8 cellular contexts compared by ENCODE assay signal in the genomic region with DNA sequence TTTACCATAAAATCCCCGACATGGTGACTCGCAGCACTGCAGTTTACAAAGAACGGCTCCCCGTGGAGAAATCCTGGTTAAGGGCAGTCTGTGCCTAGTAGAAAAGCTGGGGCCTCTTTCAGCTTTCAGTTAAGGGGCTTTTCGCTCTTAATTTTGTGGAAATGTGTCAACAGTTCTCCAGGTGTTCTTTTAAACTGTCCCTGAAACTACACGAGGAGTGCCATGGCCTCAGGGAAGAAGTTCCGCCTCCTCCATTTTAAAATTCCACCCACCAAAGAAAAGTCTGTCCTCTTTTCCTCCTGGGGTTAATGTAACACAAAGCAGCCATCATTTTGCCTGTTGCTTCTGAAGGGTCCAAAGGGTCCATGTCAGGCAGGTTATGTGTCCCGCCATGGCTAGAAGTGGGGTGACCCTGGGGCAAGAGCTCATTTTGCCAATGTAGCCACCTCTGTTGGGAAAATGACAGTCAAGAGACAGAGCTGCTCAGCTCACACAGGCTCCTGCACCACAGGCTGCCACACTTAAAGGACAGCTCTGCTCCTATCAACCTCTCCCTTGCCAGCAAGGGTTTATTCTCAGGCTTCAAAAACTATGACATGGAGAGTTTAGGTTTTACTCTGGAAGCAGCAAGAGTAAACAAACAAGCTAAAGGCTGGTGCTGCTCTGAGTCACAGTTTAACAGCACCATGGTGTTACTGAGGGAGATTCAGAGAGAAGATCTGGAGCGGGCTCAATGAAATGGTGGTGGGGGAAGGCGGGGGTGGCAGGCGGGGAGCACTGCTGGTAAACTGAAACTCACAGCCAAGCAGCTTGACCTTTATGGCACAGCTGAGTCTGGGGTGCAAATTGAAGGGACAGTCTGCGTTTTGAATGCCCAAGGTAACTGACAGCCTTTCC. TPM values are rescaled to one million over a fixed set of nuclear protein-coding genes. Genes with fewer than 3 reads are reported as not detected.
DNase-seq lines count a peak whose midpoint lies in the region; ATAC-seq and TF ChIP-seq lines count a peak whose summit lies in the region.

No MANE protein-coding gene starts in this region.

- no peaks in the 10 kb centered on the region for H3K27me3 ChIP-seq in right atrium auricular region
- peaks cover 98% of the 10 kb centered on the region for H3K27me3 ChIP-seq in left ventricle myocardium inferior (ENCODE audit: low read depth)
- H3K27me3 ChIP-seq in thymus (ENCODE audit: control insufficient read depth, insufficient read depth): peaks cover 2% of the 10 kb centered on the region

- peaks cover 17% of the 10 kb centered on the region for H3K27me3 Mint-ChIP-seq in WTC11 (ENCODE audit: low read depth)

- WGBS in thymus: 87% methylated on average over 12 of the region's 12 CpGs

- H3K36me3 ChIP-seq in right atrium auricular region (no peaks in the 10 kb centered on the region), left ventricle myocardium inferior (no peaks in the 10 kb centered on the region), thymus (ENCODE audit: control insufficient read depth, insufficient read depth) (no peaks in the 10 kb centered on the region)

- H3K9me3 ChIP-seq in right atrium auricular region: no peaks in the 10 kb centered on the region
- H3K9me3 ChIP-seq in left ventricle myocardium inferior (replicated peaks): no peaks in the 10 kb centered on the region
- H3K9me3 ChIP-seq in thymus (ENCODE audit: control insufficient read depth): no peaks in the 10 kb centered on the region

- no peak overlapping the region for H3K4me3 ChIP-seq in right atrium auricular region
- H3K4me3 ChIP-seq in left ventricle myocardium inferior: no peak overlapping the region
- peak overlapping the region; percentile 82 for H3K4me3 ChIP-seq in thymus (ENCODE audit: low read length)
- H3K4me3 ChIP-seq in coronary artery: no peak overlapping the region

- POLR2A ChIA-PET in WTC11 (lab: Charles Lee): interaction anchor here (0.7 to 1.2 kb wide), 3 partner anchors 15 to 85 kb away, joined by 3 to 4 read pairs (median 3); a partner anchor contains a TSS

- H3K27ac Mint-ChIP-seq in WTC11: peak overlapping the region; percentile 92

- ATAC-seq in WTC11 (0 out of 2 replicates have a peak, but pooled peaks have one; percentile 3), GM18907 (IDR thresholded peaks at IDR 0.05; ENCODE audit: unreplicated experiment) (no peak), GM21576 (IDR thresholded peaks at IDR 0.05; ENCODE audit: unreplicated experiment) (no peak)

- intact Hi-C loops in left ventricle myocardium inferior (cut with micrococcal nuclease): no loop called here

- CTCF ChIA-PET in WTC11 (lab: Charles Lee): interaction anchor here (0.8 to 5.7 kb wide), 9 partner anchors 15 to 162 kb away, joined by 3 to 86 read pairs (median 7); a partner anchor contains a TSS

- H3K4me1 ChIP-seq in right atrium auricular region: peaks cover 0 to 26% of the 10 kb centered on the region in 2 donors
- H3K4me1 ChIP-seq in left ventricle myocardium inferior: peaks cover 19% of the 10 kb centered on the region
- H3K4me1 ChIP-seq in thymus (ENCODE audit: control insufficient read depth, insufficient read depth, low read length): peaks cover 29% of the 10 kb centered on the region

- H3K36me3 Mint-ChIP-seq in WTC11: no peaks in the 10 kb centered on the region

- H3K9me3 Mint-ChIP-seq in WTC11: no peaks in the 10 kb centered on the region

- peak overlapping the region; percentile 56 to 82 for H3K27ac ChIP-seq in right atrium auricular region
- no peak overlapping the region for H3K27ac ChIP-seq in left ventricle myocardium inferior (replicated peaks)
- H3K27ac ChIP-seq in thymus (ENCODE audit: low read depth): peak overlapping the region; percentile 70
- H3K27ac ChIP-seq in coronary artery: no peak overlapping the region

- peaks cover 45% of the 10 kb centered on the region for H3K4me1 Mint-ChIP-seq in WTC11

- DNase-seq in right atrium auricular region (ENCODE audit: low spot score): no peak
- DNase-seq in left ventricle myocardium inferior: no peak
- DNase-seq in WTC11 (ENCODE audit: low spot score): peak; percentile 44
- peak; percentile 48 for DNase-seq in iPS-NIHi7 (ENCODE audit: extremely low spot score)
- DNase-seq in coronary artery (ENCODE audit: low spot score): no peak

- TF ChIP-seq CTCF in right atrium auricular region (IDR thresholded peaks at IDR 0.05) (no peak), left ventricle myocardium inferior (IDR thresholded peaks at IDR 0.05; ENCODE audit: borderline replicate concordance) (no peak), WTC11 (IDR thresholded peaks at IDR 0.05) (no peak), coronary artery (IDR thresholded peaks at IDR 0.05) (no peak)

- peak overlapping the region; percentile 66 for H3K4me3 Mint-ChIP-seq in WTC11

TF ChIP-seq in WTC11, 78 proteins besides CTCF, POLR2A, EP300 and RAD21:
- TF ChIP-seq, protein P1, sequence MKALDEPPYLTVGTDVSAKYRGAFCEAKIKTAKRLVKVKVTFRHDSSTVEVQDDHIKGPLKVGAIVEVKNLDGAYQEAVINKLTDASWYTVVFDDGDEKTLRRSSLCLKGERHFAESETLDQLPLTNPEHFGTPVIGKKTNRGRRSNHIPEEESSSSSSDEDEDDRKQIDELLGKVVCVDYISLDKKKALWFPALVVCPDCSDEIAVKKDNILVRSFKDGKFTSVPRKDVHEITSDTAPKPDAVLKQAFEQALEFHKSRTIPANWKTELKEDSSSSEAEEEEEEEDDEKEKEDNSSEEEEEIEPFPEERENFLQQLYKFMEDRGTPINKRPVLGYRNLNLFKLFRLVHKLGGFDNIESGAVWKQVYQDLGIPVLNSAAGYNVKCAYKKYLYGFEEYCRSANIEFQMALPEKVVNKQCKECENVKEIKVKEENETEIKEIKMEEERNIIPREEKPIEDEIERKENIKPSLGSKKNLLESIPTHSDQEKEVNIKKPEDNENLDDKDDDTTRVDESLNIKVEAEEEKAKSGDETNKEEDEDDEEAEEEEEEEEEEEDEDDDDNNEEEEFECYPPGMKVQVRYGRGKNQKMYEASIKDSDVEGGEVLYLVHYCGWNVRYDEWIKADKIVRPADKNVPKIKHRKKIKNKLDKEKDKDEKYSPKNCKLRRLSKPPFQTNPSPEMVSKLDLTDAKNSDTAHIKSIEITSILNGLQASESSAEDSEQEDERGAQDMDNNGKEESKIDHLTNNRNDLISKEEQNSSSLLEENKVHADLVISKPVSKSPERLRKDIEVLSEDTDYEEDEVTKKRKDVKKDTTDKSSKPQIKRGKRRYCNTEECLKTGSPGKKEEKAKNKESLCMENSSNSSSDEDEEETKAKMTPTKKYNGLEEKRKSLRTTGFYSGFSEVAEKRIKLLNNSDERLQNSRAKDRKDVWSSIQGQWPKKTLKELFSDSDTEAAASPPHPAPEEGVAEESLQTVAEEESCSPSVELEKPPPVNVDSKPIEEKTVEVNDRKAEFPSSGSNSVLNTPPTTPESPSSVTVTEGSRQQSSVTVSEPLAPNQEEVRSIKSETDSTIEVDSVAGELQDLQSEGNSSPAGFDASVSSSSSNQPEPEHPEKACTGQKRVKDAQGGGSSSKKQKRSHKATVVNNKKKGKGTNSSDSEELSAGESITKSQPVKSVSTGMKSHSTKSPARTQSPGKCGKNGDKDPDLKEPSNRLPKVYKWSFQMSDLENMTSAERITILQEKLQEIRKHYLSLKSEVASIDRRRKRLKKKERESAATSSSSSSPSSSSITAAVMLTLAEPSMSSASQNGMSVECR (CRISPR knock-in tag; IDR thresholded peaks at IDR 0.05; ENCODE audit: borderline replicate concordance): no peak
- TF ChIP-seq PRRX2 (CRISPR knock-in tag; IDR thresholded peaks at IDR 0.05) (no peak), SMAD4 (CRISPR knock-in tag; IDR thresholded peaks at IDR 0.05) (no peak), ELF4 (CRISPR knock-in tag; IDR thresholded peaks at IDR 0.05; ENCODE audit: low read depth) (no peak), ZNF219 (CRISPR knock-in tag; IDR thresholded peaks at IDR 0.05; ENCODE audit: borderline replicate concordance) (no peak)
- TF ChIP-seq, protein P2, sequence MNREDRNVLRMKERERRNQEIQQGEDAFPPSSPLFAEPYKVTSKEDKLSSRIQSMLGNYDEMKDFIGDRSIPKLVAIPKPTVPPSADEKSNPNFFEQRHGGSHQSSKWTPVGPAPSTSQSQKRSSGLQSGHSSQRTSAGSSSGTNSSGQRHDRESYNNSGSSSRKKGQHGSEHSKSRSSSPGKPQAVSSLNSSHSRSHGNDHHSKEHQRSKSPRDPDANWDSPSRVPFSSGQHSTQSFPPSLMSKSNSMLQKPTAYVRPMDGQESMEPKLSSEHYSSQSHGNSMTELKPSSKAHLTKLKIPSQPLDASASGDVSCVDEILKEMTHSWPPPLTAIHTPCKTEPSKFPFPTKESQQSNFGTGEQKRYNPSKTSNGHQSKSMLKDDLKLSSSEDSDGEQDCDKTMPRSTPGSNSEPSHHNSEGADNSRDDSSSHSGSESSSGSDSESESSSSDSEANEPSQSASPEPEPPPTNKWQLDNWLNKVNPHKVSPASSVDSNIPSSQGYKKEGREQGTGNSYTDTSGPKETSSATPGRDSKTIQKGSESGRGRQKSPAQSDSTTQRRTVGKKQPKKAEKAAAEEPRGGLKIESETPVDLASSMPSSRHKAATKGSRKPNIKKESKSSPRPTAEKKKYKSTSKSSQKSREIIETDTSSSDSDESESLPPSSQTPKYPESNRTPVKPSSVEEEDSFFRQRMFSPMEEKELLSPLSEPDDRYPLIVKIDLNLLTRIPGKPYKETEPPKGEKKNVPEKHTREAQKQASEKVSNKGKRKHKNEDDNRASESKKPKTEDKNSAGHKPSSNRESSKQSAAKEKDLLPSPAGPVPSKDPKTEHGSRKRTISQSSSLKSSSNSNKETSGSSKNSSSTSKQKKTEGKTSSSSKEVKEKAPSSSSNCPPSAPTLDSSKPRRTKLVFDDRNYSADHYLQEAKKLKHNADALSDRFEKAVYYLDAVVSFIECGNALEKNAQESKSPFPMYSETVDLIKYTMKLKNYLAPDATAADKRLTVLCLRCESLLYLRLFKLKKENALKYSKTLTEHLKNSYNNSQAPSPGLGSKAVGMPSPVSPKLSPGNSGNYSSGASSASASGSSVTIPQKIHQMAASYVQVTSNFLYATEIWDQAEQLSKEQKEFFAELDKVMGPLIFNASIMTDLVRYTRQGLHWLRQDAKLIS (CRISPR knock-in tag; IDR thresholded peaks at IDR 0.05; ENCODE audit: borderline replicate concordance): no peak
- TF ChIP-seq, protein P3, sequence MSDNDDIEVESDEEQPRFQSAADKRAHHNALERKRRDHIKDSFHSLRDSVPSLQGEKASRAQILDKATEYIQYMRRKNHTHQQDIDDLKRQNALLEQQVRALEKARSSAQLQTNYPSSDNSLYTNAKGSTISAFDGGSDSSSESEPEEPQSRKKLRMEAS (CRISPR knock-in tag; IDR thresholded peaks at IDR 0.05): no peak

RNA-seq across cellular contexts. Expression of a gene that starts 3.2 kb away (rescaled TPM):
- total RNA-seq in right atrium auricular region: 1 to 10 TPM; 2.6 to 8.2 TPM
- 0.80 TPM for total RNA-seq in left ventricle myocardium inferior
- 20.6 to 24.3 TPM (median 23.3 TPM) in 3 replicates for total RNA-seq in WTC11 (2021)
- 14.9 TPM for polyA plus RNA-seq in thymus

Comparison
In these comparisons a context has a peak if more than half of its experiments do, and no peak if none do; other contexts are left out.
1. H3K27ac ChIP-seq: peak in right atrium auricular region (2 of 2) and thymus (single experiment); none in left ventricle myocardium inferior (single experiment) and coronary artery (0 of 2).
2. DNase-seq: peak in WTC11 (single experiment) and iPS-NIHi7 (single experiment); none in right atrium auricular region (single experiment), left ventricle myocardium inferior (single experiment) and coronary artery (single experiment).